ENCODE assay signal across 27 cellular contexts in the genomic region with DNA sequence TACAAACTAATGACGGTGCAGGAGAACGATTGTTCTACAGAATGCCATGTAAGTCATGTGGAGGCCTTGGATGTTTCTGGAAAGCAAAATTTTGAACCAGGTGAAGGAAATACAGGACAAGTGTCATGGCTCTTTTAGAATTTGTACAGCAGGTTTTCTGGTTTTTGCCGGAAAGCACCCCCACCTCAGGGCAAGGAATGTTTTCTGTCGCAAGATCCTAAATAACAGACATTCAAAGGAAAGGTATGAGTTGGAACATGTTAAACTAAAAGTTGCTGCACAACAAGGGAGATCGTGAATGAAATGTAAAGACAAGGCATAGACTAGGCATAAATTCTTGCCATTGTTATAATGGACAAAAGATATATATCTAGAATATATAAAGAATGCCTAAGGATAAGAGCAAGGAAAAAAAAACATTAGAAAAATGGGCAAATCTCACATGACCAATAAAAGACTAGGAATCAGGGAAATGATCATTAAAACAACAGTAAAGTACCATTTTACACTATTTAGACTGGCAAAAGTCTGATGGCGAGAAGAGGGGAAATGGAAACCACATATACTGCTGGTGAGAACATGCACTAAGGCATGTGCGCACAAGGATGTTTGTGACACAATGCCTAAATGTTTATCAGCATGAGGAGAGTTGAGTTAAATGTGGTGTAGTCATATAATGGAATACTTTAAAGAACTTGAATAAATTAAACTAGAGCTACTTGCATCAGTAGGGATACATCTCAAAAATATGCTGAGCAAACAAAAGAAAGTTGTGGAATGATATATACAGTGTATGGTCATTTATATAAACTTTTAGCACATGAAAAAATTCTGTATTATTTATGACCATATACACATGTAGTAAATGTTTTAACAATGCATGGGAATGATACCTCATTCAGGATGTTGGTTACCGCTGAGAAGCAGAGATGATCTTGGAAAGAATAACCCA.
"Had no signal": no experiment of that assay in that cellular context is flagged by ENCODE, and none has a peak within 500 bp of the region (broad histone marks: within the 10 kb centered on the region; RNA-seq: fewer than 3 reads in every experiment).

No MANE protein-coding gene starts in this region.

- H3K4me1 ChIP-seq: SJCRH30 had no signal

- H3K4me3 ChIP-seq: SJCRH30, SK-N-MC had no signal

- DNase-seq: activated CD4-positive, alpha-beta T cell treated with anti-CD3 and anti-CD28 coated beads for 1 hour; activated CD4-positive, alpha-beta T cell treated with anti-CD3 and anti-CD28 coated beads for 48 hours; activated CD4-positive, alpha-beta T cell treated with anti-CD3 and anti-CD28 coated beads, Interleukin-2, amount 50 U/mL, for 4 hours; activated CD4-positive, CD25-positive, alpha-beta regulatory T cell; activated CD8-positive, alpha-beta T cell treated with anti-CD3 and anti-CD28 coated beads for 36 hours; activated effector memory CD4-positive, alpha-beta T cell treated with anti-CD3 and anti-CD28 coated beads, Interleukin-2, amount 50 U/mL, for 16 hours; activated naive CD4-positive, alpha-beta T cell; activated naive CD4-positive, alpha-beta T cell treated with anti-CD3 and anti-CD28 coated beads, Interleukin-2, amount 50 U/mL, for 16 hours; activated naive CD8-positive, alpha-beta T cell treated with anti-CD3 and anti-CD28 coated beads for 36 hours; activated T-cell treated with anti-CD3 and anti-CD28 coated beads, Interleukin-2, amount 50 U/mL, for 1 hour; activated T-cell treated with anti-CD3 and anti-CD28 coated beads, Interleukin-2, amount 50 U/mL, for 72 hours; amniotic stem cell; aorta; caudate nucleus; NCI-H1105; NCI-H1436; NCI-H1694; NCI-H2029; NCI-H345; NCI-H524 treated with DMSO at 0.1 percent for 48 hours; OCI-M1; SHP77; SJCRH30; T1000; WERI-Rb-1 had no signal

- H3K36me3 ChIP-seq: SJCRH30 had no signal

- H3K9me3 ChIP-seq: SJCRH30 had no signal

- H3K27me3 ChIP-seq: SJCRH30 had no signal

- H3K27ac ChIP-seq: SJCRH30, SK-N-MC, WERI-Rb-1 had no signal

- ATAC-seq: activated CD8-positive, alpha-beta T cell treated with anti-CD3 and anti-CD28 coated beads for 36 hours; activated T-cell treated with anti-CD3 and anti-CD28 coated beads, Interleukin-2, amount 50 U/mL, for 72 hours; activated T-helper 17 cell treated with anti-CD3 and anti-CD28 coated beads, Interleukin-2, amount 50 U/mL, for 72 hours had no signal
